Comparison of ENCODE assay signal across 8 cellular contexts in genomic region chr7:39565538-39565937, GRCh38. TPM values are rescaled to one million over a fixed set of nuclear protein-coding genes. Genes with fewer than 3 reads are reported as not detected.
DNase-seq lines count a peak whose midpoint lies in the region; ATAC-seq and TF ChIP-seq lines count a peak whose summit lies in the region.

No MANE protein-coding gene starts in this region.

- intact Hi-C loops in stomach (cut with DNase I; ENCODE audit: low total_unique reads), result no loop called here

- no peak for TF ChIP-seq POLR2A in stomach (IDR thresholded peaks at IDR 0.05)

- H3K9me3 Mint-ChIP-seq in activated CD8-positive, alpha-beta T cell treated with anti-CD3 and anti-CD28 coated beads, Interleukin-2, amount 10 ng/mL, durations not matched to agents 7 days and 5 days (ENCODE audit: insufficient read depth), result no peaks in the 10 kb centered on the region

- H3K4me3 ChIP-seq in iPS-18c (ENCODE audit: insufficient read depth, low read depth, low read length) (peak overlapping the region; percentile 94), stomach (peak overlapping the region; percentile 66 to 89 (median 76))

- no peak for TF ChIP-seq CTCF in stomach (IDR thresholded peaks at IDR 0.05)

- H3K27me3 ChIP-seq in stomach, result no peaks in the 10 kb centered on the region

- H3K4me1 ChIP-seq in stomach, result peaks cover 7 to 25% (median 13%) of the 10 kb centered on the region in 4 donors

- peaks cover 14% of the 10 kb centered on the region for H3K4me1 Mint-ChIP-seq in activated CD8-positive, alpha-beta T cell treated with anti-CD3 and anti-CD28 coated beads, Interleukin-2, amount 10 ng/mL, durations not matched to agents 7 days and 5 days (ENCODE audit: low read depth)

- peak overlapping the region in 4 of 5 donors; percentile 78 to 88 (median 82) for H3K27ac ChIP-seq in stomach

- H3K4me3 Mint-ChIP-seq in activated CD8-positive, alpha-beta T cell treated with anti-CD3 and anti-CD28 coated beads, Interleukin-2, amount 10 ng/mL, durations not matched to agents 7 days and 5 days, result peak overlapping the region; percentile 94

- no peak for TF ChIP-seq EP300 in stomach (IDR thresholded peaks at IDR 0.05)

- H3K9me3 ChIP-seq in iPS-18c (ENCODE audit: control insufficient read depth, insufficient read depth, low read length) (no peaks in the 10 kb centered on the region), stomach (no peaks in the 10 kb centered on the region)

- H3K27me3 Mint-ChIP-seq in activated CD8-positive, alpha-beta T cell treated with anti-CD3 and anti-CD28 coated beads, Interleukin-2, amount 10 ng/mL, durations not matched to agents 7 days and 5 days (ENCODE audit: low read depth), result peaks cover 4% of the 10 kb centered on the region

- CTCF ChIA-PET in activated CD8-positive, alpha-beta T cell treated with anti-CD3 and anti-CD28 coated beads, Interleukin-2, amount 10 ng/mL, durations not matched to agents 7 days and 5 days (lab: Charles Lee), result no interaction called here

- WGBS in stomach, 5 donors, result 18 to 33% (median 26%) methylated on average over 4 of the region's 4 CpGs

- peaks cover 0 to 13% (median 8%) of the 10 kb centered on the region in 4 donors for H3K36me3 ChIP-seq in stomach

- H3K27ac Mint-ChIP-seq in activated CD8-positive, alpha-beta T cell treated with anti-CD3 and anti-CD28 coated beads, Interleukin-2, amount 10 ng/mL, durations not matched to agents 7 days and 5 days, result peak overlapping the region; percentile 95

- POLR2A ChIA-PET in activated CD8-positive, alpha-beta T cell treated with anti-CD3 and anti-CD28 coated beads, Interleukin-2, amount 10 ng/mL, durations not matched to agents 7 days and 5 days (lab: Charles Lee), result no interaction called here

- H3K36me3 Mint-ChIP-seq in activated CD8-positive, alpha-beta T cell treated with anti-CD3 and anti-CD28 coated beads, Interleukin-2, amount 10 ng/mL, durations not matched to agents 7 days and 5 days (ENCODE audit: low read depth), result peaks cover 10% of the 10 kb centered on the region

- ATAC-seq in activated CD8-positive, alpha-beta T cell treated with anti-CD3 and anti-CD28 coated beads, Interleukin-2, amount 10 ng/mL, durations not matched to agents 7 days and 5 days, result no peak

- DNase-seq in NCI-H510A treated with DMSO at 0.1 percent for 48 hours (lab: John Stamatoyannopoulos, UW) (peak; percentile 12), NCI-H510A (lab: John Stamatoyannopoulos, UW) (no peak), stomach (no peak), NCI-H187 (lab: John Stamatoyannopoulos, UW) (no peak), NOMO-1 treated with DMSO at 0.1 percent for 48 hours (lab: John Stamatoyannopoulos, UW; ENCODE audit: unreplicated experiment) (no peak)
- DNase-seq in activated CD8-positive, alpha-beta T cell treated with anti-CD3 and anti-CD28 coated beads, Interleukin-2, amount 10 ng/mL, durations not matched to agents 7 days and 5 days, result no peak
- DNase-seq in activated CD8-positive, alpha-beta memory T cell treated with anti-CD3 and anti-CD28 coated beads, Interleukin-2, amount 50 U/mL, for 48 hours, result no peak

RNA-seq across cellular contexts. Expression of gene YAE1, which starts 0.7 kb away (rescaled TPM):
- 10 to 100 TPM; 10.4 to 10.7 TPM for total RNA-seq in activated CD8-positive, alpha-beta T cell treated with anti-CD3 and anti-CD28 coated beads, Interleukin-2, amount 10 ng/mL, durations not matched to agents 7 days and 5 days
- 10 to 100 TPM in 2 of 5 donors, 1 to 10 TPM in 3; 1.2 to 33.0 (median 9.6) TPM for total RNA-seq in stomach
- polyA plus RNA-seq in stomach, result 10 to 100 TPM; 26.5 to 38.6 (median 29.4) TPM

RNA-seq across cellular contexts. Expression of gene RALA, which starts 57.8 kb away (rescaled TPM):
- 10 to 100 TPM; 32.2 to 33.9 TPM for total RNA-seq in activated CD8-positive, alpha-beta T cell treated with anti-CD3 and anti-CD28 coated beads, Interleukin-2, amount 10 ng/mL, durations not matched to agents 7 days and 5 days
- 10 to 100 TPM; 10.6 to 40.3 (median 33.8) TPM for total RNA-seq in stomach
- polyA plus RNA-seq in stomach, result 10 to 100 TPM; 26.6 to 57.0 (median 29.4) TPM
